ENCODE assay signal across 8 cellular contexts in the genomic region with DNA sequence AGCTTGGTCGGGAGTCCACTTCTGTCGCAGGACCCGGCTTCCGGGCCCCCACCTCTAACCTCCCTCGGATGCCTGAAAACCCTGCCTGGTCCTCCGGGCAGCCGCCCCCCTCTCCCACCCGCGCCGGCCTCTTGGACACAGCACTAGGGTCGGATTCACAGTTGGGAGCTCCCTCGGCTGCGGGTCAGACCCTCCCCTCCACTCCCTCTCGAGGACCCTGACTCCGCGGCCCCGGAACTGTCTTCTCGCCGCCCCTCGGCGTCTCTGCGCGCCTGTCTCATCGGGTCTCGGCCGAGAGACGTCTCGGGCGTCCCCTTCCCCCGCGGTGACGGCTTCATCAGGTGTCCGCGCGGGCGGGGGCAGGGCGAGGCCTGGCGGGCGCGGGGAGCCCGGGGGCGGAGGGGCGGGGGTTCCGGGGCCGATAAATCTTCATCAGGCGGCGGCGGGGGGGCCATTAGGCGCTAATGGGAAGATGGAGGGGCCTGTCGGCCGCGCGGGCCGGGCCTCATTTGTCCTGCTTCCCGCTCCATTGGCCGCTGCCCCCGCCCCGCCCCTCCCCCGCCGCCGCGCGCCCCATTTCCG. TPM values are rescaled to one million over a fixed set of nuclear protein-coding genes. Genes with fewer than 3 reads are reported as not detected.
DNase-seq lines count a peak whose midpoint lies in the region; ATAC-seq and TF ChIP-seq lines count a peak whose summit lies in the region.

No MANE protein-coding gene starts in this region.

- peak overlapping the region; percentile 94 for H3K27ac ChIP-seq in WERI-Rb-1

- H3K27me3 Mint-ChIP-seq in progenitor cell of endocrine pancreas, result peaks cover 36% of the 10 kb centered on the region

- H3K36me3 ChIP-seq in WERI-Rb-1, result no peaks in the 10 kb centered on the region

- H3K4me3 Mint-ChIP-seq in progenitor cell of endocrine pancreas (ENCODE audit: low read depth), result peak overlapping the region; percentile 57

- no peaks in the 10 kb centered on the region for H3K9me3 Mint-ChIP-seq in progenitor cell of endocrine pancreas (ENCODE audit: low read depth)

- TF ChIP-seq CTCF in WERI-Rb-1 (IDR thresholded peaks at IDR 0.05; ENCODE audit: low read depth, low read length) (no peak), epithelial cell of esophagus (IDR thresholded peaks at IDR 0.05; ENCODE audit: insufficient read depth, low read depth, low read length, missing control alignments) (no peak), progenitor cell of endocrine pancreas (IDR thresholded peaks at IDR 0.05; ENCODE audit: unreplicated experiment) (no peak)

- no peaks in the 10 kb centered on the region for H3K36me3 Mint-ChIP-seq in progenitor cell of endocrine pancreas (ENCODE audit: insufficient read depth)

- ATAC-seq in HG03460 (IDR thresholded peaks at IDR 0.05; ENCODE audit: unreplicated experiment), result no peak

- no peaks in the 10 kb centered on the region for H3K9me3 ChIP-seq in WERI-Rb-1 (ENCODE audit: severe bottlenecking)

- peak; percentile 82 for DNase-seq in activated effector memory CD4-positive, alpha-beta T cell treated with anti-CD3 and anti-CD28 coated beads, Interleukin-2, amount 50 U/mL, for 16 hours
- DNase-seq in activated effector memory CD4-positive, alpha-beta T cell treated with Interleukin-2 at 50 U/mL for 16 hours, result no peak
- DNase-seq in WERI-Rb-1 (peak; percentile 88), epithelial cell of esophagus (ENCODE audit: low read depth) (no peak), progenitor cell of endocrine pancreas (ENCODE audit: low spot score, unreplicated experiment) (peak; percentile 26), GOT3 (lab: John Stamatoyannopoulos, UW) (no peak), HUDEP-2 (lab: John Stamatoyannopoulos, UW; ENCODE audit: unreplicated experiment in 76 of 76) (no peak)

- H3K4me3 ChIP-seq in WERI-Rb-1 (ENCODE audit: low read depth, low read length), result peak overlapping the region; percentile 80
- peak overlapping the region; percentile 39 for H3K4me3 ChIP-seq in epithelial cell of esophagus (ENCODE audit: low read length)

- H3K4me1 Mint-ChIP-seq in progenitor cell of endocrine pancreas (ENCODE audit: low read depth), result peaks cover 7% of the 10 kb centered on the region

- H3K27ac Mint-ChIP-seq in progenitor cell of endocrine pancreas, result no peak overlapping the region

- H3K27me3 ChIP-seq in WERI-Rb-1 (ENCODE audit: insufficient read depth, low read depth, severe bottlenecking), result no peaks in the 10 kb centered on the region

RNA-seq across cellular contexts. Expression of a gene that starts 11.7 kb away (rescaled TPM):
- 0.84 and 1.2 TPM in 2 replicates for total RNA-seq in progenitor cell of endocrine pancreas

RNA-seq across cellular contexts. Expression of a gene that starts 19.2 kb away (rescaled TPM):
- 86.6 and 87.7 TPM in 2 replicates for total RNA-seq in progenitor cell of endocrine pancreas

RNA-seq across cellular contexts. Expression of a gene that starts 54.1 kb away (rescaled TPM):
- total RNA-seq in progenitor cell of endocrine pancreas, result 0.29 TPM in 2 replicates

RNA-seq across cellular contexts. Expression of a gene that starts 57.0 kb away (rescaled TPM):
- 109 and 112 TPM in 2 replicates for total RNA-seq in progenitor cell of endocrine pancreas

Comparison
In these comparisons a context has a peak if more than half of its experiments do, and no peak if none do; other contexts are left out.
1. DNase-seq: peak in activated effector memory CD4-positive, alpha-beta T cell treated with anti-CD3 and anti-CD28 coated beads, Interleukin-2, amount 50 U/mL, for 16 hours (single experiment), WERI-Rb-1 (single experiment) and progenitor cell of endocrine pancreas (single experiment); none in activated effector memory CD4-positive, alpha-beta T cell treated with Interleukin-2 at 50 U/mL for 16 hours (single experiment), epithelial cell of esophagus (single experiment), GOT3 (single experiment) and HUDEP-2 (0 of 76).